In genomic region chr20:5703542-5704215, GRCh38 we compare ENCODE assay signal across 19 cellular contexts.
DNase-seq lines count a peak whose midpoint lies in the region; TF ChIP-seq lines count a peak whose summit lies in the region.
"Had no signal": no experiment of that assay in that cellular context is flagged by ENCODE, and none has a peak within 500 bp of the region (broad histone marks: within the 10 kb centered on the region; RNA-seq: fewer than 3 reads in every experiment).

No MANE protein-coding gene starts in this region.

- H3K9me3 Mint-ChIP-seq in nephron: no peaks in the 10 kb centered on the region
- H3K9me3 Mint-ChIP-seq: activated naive CD4-positive, alpha-beta T cell treated with anti-CD3 and anti-CD28 coated beads, Interleukin-2, amount 10 ng/mL, durations not matched to agents 7 days and 5 days; dendritic cell treated with granulocyte-macrophage colony-stimulating factor and Interleukin-4, amounts not matched to agents 40 ng/mL and 50 ng/mL, for 4 days; stimulated activated effector memory CD8-positive, alpha-beta T cell treated with anti-CD3 and anti-CD28 coated beads, Interleukin-12 subunit alpha, Interleukin-12 subunit beta, amount 100 ng/mL, for 72 hours had no signal

- peak overlapping the region; percentile 54 to 72 (median 60) for H3K27ac Mint-ChIP-seq in nephron
- H3K27ac Mint-ChIP-seq: activated naive CD4-positive, alpha-beta T cell treated with anti-CD3 and anti-CD28 coated beads, Interleukin-2, amount 10 ng/mL, durations not matched to agents 7 days and 5 days; dendritic cell treated with granulocyte-macrophage colony-stimulating factor and Interleukin-4, amounts not matched to agents 40 ng/mL and 50 ng/mL, for 4 days; stimulated activated effector memory CD8-positive, alpha-beta T cell treated with anti-CD3 and anti-CD28 coated beads, Interleukin-12 subunit alpha, Interleukin-12 subunit beta, amount 100 ng/mL, for 72 hours had no signal

- peaks cover 6% of the 10 kb centered on the region for H3K4me1 Mint-ChIP-seq in nephron
- H3K4me1 Mint-ChIP-seq: activated naive CD4-positive, alpha-beta T cell treated with anti-CD3 and anti-CD28 coated beads, Interleukin-2, amount 10 ng/mL, durations not matched to agents 7 days and 5 days; stimulated activated effector memory CD8-positive, alpha-beta T cell treated with anti-CD3 and anti-CD28 coated beads, Interleukin-12 subunit alpha, Interleukin-12 subunit beta, amount 100 ng/mL, for 72 hours had no signal

- H3K27me3 Mint-ChIP-seq in nephron (ENCODE audit: low read depth): no peaks in the 10 kb centered on the region

- no peaks in the 10 kb centered on the region for H3K36me3 Mint-ChIP-seq in nephron (ENCODE audit: low read depth)
- H3K36me3 Mint-ChIP-seq: activated naive CD4-positive, alpha-beta T cell treated with anti-CD3 and anti-CD28 coated beads, Interleukin-2, amount 10 ng/mL, durations not matched to agents 7 days and 5 days; stimulated activated effector memory CD8-positive, alpha-beta T cell treated with anti-CD3 and anti-CD28 coated beads, Interleukin-12 subunit alpha, Interleukin-12 subunit beta, amount 100 ng/mL, for 72 hours had no signal

- no peak for TF ChIP-seq CTCF in nephron (IDR thresholded peaks at IDR 0.05; ENCODE audit: unreplicated experiment in 3 of 3)

- H3K4me3 Mint-ChIP-seq in nephron: no peak overlapping the region
- H3K4me3 Mint-ChIP-seq: activated naive CD4-positive, alpha-beta T cell treated with anti-CD3 and anti-CD28 coated beads, Interleukin-2, amount 10 ng/mL, durations not matched to agents 7 days and 5 days; dendritic cell treated with granulocyte-macrophage colony-stimulating factor and Interleukin-4, amounts not matched to agents 40 ng/mL and 50 ng/mL, for 4 days; stimulated activated effector memory CD8-positive, alpha-beta T cell treated with anti-CD3 and anti-CD28 coated beads, Interleukin-12 subunit alpha, Interleukin-12 subunit beta, amount 100 ng/mL, for 72 hours had no signal

- peak; percentile 3 for DNase-seq in NCI-H1092 (lab: John Stamatoyannopoulos, UW)
- peak; percentile 70 for DNase-seq in NCI-H2196 (lab: John Stamatoyannopoulos, UW; ENCODE audit: unreplicated experiment)
- peak; percentile 7 for DNase-seq in astrocyte of the hippocampus (ENCODE audit: low read depth, low spot score)
- no peak for DNase-seq in HCEC 1CT
- no peak for DNase-seq in activated CD4-positive, alpha-beta T cell treated with anti-CD3 and anti-CD28 coated beads for 4 hours
- no peak for DNase-seq in GM03348 (ENCODE audit: low spot score)
- DNase-seq: activated naive CD4-positive, alpha-beta T cell treated with anti-CD3 and anti-CD28 coated beads, Interleukin-2, amount 10 ng/mL, durations not matched to agents 7 days and 5 days; activated T-cell treated with anti-CD3 and anti-CD28 coated beads, Interleukin-2, amount 50 U/mL, for 1 hour; C1 segment of cervical spinal cord; DMS 273 treated with DMSO at 0.1 percent for 48 hours; glutamatergic neuron; islet precursor cell; MV-4-11; NCI-H345; occipital lobe; tibial artery had no signal

Comparison
In these comparisons a context has a peak if more than half of its experiments do, and no peak if none do; other contexts are left out.
1. DNase-seq: peak in NCI-H1092 (single experiment), NCI-H2196 (single experiment) and astrocyte of the hippocampus (single experiment); none in HCEC 1CT (single experiment), activated CD4-positive, alpha-beta T cell treated with anti-CD3 and anti-CD28 coated beads for 4 hours (0 of 2) and GM03348 (single experiment).